ENCODE assay signal across 1 cellular context in genomic region chr1:218475699-218476098, GRCh38.
TF ChIP-seq lines count a peak whose summit lies in the region.

No MANE protein-coding gene starts in this region.

TF ChIP-seq in SK-N-SH treated with all-trans-retinoic acid at 6 μM for 48 hours, 23 proteins besides CTCF, POLR2A, EP300 and RAD21 (continued from another document):
- TF ChIP-seq, protein P1, sequence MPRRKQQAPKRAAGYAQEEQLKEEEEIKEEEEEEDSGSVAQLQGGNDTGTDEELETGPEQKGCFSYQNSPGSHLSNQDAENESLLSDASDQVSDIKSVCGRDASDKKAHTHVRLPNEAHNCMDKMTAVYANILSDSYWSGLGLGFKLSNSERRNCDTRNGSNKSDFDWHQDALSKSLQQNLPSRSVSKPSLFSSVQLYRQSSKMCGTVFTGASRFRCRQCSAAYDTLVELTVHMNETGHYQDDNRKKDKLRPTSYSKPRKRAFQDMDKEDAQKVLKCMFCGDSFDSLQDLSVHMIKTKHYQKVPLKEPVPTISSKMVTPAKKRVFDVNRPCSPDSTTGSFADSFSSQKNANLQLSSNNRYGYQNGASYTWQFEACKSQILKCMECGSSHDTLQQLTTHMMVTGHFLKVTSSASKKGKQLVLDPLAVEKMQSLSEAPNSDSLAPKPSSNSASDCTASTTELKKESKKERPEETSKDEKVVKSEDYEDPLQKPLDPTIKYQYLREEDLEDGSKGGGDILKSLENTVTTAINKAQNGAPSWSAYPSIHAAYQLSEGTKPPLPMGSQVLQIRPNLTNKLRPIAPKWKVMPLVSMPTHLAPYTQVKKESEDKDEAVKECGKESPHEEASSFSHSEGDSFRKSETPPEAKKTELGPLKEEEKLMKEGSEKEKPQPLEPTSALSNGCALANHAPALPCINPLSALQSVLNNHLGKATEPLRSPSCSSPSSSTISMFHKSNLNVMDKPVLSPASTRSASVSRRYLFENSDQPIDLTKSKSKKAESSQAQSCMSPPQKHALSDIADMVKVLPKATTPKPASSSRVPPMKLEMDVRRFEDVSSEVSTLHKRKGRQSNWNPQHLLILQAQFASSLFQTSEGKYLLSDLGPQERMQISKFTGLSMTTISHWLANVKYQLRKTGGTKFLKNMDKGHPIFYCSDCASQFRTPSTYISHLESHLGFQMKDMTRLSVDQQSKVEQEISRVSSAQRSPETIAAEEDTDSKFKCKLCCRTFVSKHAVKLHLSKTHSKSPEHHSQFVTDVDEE (CRISPR knock-in tag; IDR thresholded peaks at IDR 0.05) = no peak
- TF ChIP-seq OSR1 (CRISPR knock-in tag; IDR thresholded peaks at IDR 0.05) (no peak), CREB5 (CRISPR knock-in tag; IDR thresholded peaks at IDR 0.05; ENCODE audit: low read depth) (no peak), GLIS3 (CRISPR knock-in tag; IDR thresholded peaks at IDR 0.05) (no peak), PATZ1 (CRISPR knock-in tag; IDR thresholded peaks at IDR 0.05; ENCODE audit: borderline replicate concordance) (no peak), ZNF70 (CRISPR knock-in tag; IDR thresholded peaks at IDR 0.05) (no peak), ZNF8 (CRISPR knock-in tag; IDR thresholded peaks at IDR 0.05) (no peak), PPARA (CRISPR knock-in tag; IDR thresholded peaks at IDR 0.05; ENCODE audit: borderline replicate concordance) (no peak), ZFP30 (CRISPR knock-in tag; IDR thresholded peaks at IDR 0.05) (no peak), BACH2 (CRISPR knock-in tag; IDR thresholded peaks at IDR 0.05; ENCODE audit: borderline replicate concordance) (no peak), CSDC2 (CRISPR knock-in tag; IDR thresholded peaks at IDR 0.05) (no peak), ESRRG (CRISPR knock-in tag; IDR thresholded peaks at IDR 0.05) (no peak), ZFP3 (CRISPR knock-in tag; IDR thresholded peaks at IDR 0.05) (no peak)
